ENCODE assay signal across 18 cellular contexts in the genomic region with DNA sequence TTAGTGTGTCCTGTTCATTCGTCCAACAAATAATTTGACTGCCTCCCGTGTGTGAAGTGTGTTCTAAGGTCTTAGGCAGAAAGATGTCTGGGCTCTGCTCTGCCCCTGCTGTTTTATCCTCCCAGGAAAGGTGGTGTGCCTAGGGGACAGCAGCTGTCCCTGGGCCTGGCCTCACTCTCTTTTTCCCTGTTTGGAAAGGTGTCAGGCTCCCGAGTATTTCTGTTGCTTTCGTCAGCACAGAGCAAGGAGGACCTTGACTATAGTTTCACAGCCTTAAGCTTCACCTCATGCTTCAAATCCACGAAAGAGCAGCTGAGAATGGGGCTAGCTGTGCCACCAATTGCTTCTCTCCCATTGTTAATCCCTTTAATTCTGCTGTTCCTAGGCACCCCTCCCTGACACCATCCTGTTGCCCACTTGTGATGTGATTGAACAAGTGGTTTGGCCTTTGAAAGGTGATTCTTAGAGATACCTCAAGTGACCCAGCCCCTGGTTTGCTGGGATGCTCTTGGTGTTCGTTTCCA. TPM values are rescaled to one million over a fixed set of nuclear protein-coding genes. Genes with fewer than 3 reads are reported as not detected.
DNase-seq lines count a peak whose midpoint lies in the region; ATAC-seq, FAIRE-seq and TF ChIP-seq lines count a peak whose summit lies in the region.
"Had no signal": no experiment of that assay in that cellular context is flagged by ENCODE, and none has a peak within 500 bp of the region (broad histone marks: within the 10 kb centered on the region; RNA-seq: fewer than 3 reads in every experiment).

No MANE protein-coding gene starts in this region.

- ATAC-seq in psoas muscle (peak; percentile 82 to 86 (median 85)), GM19455 (IDR thresholded peaks at IDR 0.05; ENCODE audit: unreplicated experiment) (no peak), HG02852 (IDR thresholded peaks at IDR 0.05; ENCODE audit: unreplicated experiment) (no peak)
- ATAC-seq: GM23338, Right ventricle myocardium inferior had no signal

- H3K4me3 ChIP-seq in psoas muscle: no peak overlapping the region
- H3K4me3 ChIP-seq: GM23338 had no signal

- peaks cover 3% of the 10 kb centered on the region for H3K36me3 Mint-ChIP-seq in glutamatergic neuron (ENCODE audit: unreplicated experiment)

- H3K27me3 ChIP-seq in psoas muscle (ENCODE audit: insufficient read depth in 3 of 3, low read length in 2 of 3): no peaks in the 10 kb centered on the region

- intact Hi-C loops in psoas muscle (cut with DNase I): no loop called here

- peaks cover 8% of the 10 kb centered on the region for H3K27me3 Mint-ChIP-seq in glutamatergic neuron (ENCODE audit: unreplicated experiment)
- H3K27me3 Mint-ChIP-seq: CD4-positive, CD25-positive, alpha-beta regulatory T cell had no signal

- no peak overlapping the region for H3K4me3 Mint-ChIP-seq in glutamatergic neuron (ENCODE audit: unreplicated experiment)
- H3K4me3 Mint-ChIP-seq: CD4-positive, CD25-positive, alpha-beta regulatory T cell; GM23338 had no signal

- no peak for FAIRE-seq in GM19239 (lab: Jason Lieb, UNC)
- FAIRE-seq: G401.6 had no signal

- H3K27ac ChIP-seq in psoas muscle: peak overlapping the region; percentile 70
- H3K27ac ChIP-seq: KMS-11 had no signal

- H3K4me1 Mint-ChIP-seq in glutamatergic neuron (ENCODE audit: low read depth, unreplicated experiment): peaks cover 27% of the 10 kb centered on the region

- no peak for TF ChIP-seq CTCF in glutamatergic neuron (IDR thresholded peaks at IDR 0.05; ENCODE audit: partially characterized antibody, unreplicated experiment)
- no peak for TF ChIP-seq CTCF in psoas muscle (IDR thresholded peaks at IDR 0.05)

- DNase-seq in D341Med (ENCODE audit: low spot score): peak; percentile 40
- DNase-seq in NCI-H524 treated with DMSO at 0.1 percent for 48 hours (lab: John Stamatoyannopoulos, UW): peak; percentile 74
- DNase-seq in glutamatergic neuron: no peak
- DNase-seq in psoas muscle: no peak
- no peak for DNase-seq in NCI-H1105 treated with DMSO at 0.1 percent for 48 hours (lab: John Stamatoyannopoulos, UW)
- no peak for DNase-seq in GM19239 (ENCODE audit: insufficient read length, low spot score)
- DNase-seq: CD4-positive, CD25-positive, alpha-beta regulatory T cell; DMS79 treated with DMSO at 0.1 percent for 48 hours; NCI-H1092; NCI-H1694; NCI-H510A; SK-N-SH had no signal

- H3K27ac Mint-ChIP-seq in glutamatergic neuron (ENCODE audit: unreplicated experiment): peak overlapping the region; percentile 20

- peaks cover 10% of the 10 kb centered on the region for H3K9me3 Mint-ChIP-seq in glutamatergic neuron (ENCODE audit: unreplicated experiment)
- H3K9me3 Mint-ChIP-seq: CD4-positive, CD25-positive, alpha-beta regulatory T cell had no signal

- H3K36me3 ChIP-seq in psoas muscle (ENCODE audit: insufficient read depth in 1 of 2, low read depth in 1 of 2): no peaks in the 10 kb centered on the region

- H3K9me3 ChIP-seq in psoas muscle: no peaks in the 10 kb centered on the region
- H3K9me3 ChIP-seq: SK-N-SH had no signal

- WGBS in psoas muscle, 3 donors: 38 to 45% (median 39%) methylated on average over 6 of the region's 6 CpGs

- H3K4me1 ChIP-seq in psoas muscle: peaks cover 10% of the 10 kb centered on the region

RNA-seq across cellular contexts. Expression of a gene that starts 54.2 kb away (rescaled TPM):
- total RNA-seq in glutamatergic neuron (ENCODE audit: unreplicated experiment) (55.7 TPM), psoas muscle (100 to 1,000 TPM in 3 of 4 donors, 10 to 100 TPM in 1; 32.4 to 196 (median 174) TPM)
- polyA plus RNA-seq in psoas muscle: 10 to 100 TPM in 2 of 3 donors, 1 to 10 TPM in 1; 9.0 to 62.7 (median 28.3) TPM

RNA-seq across cellular contexts. Expression of a gene that starts 57.9 kb away (rescaled TPM):
- total RNA-seq in glutamatergic neuron (ENCODE audit: unreplicated experiment) (30.2 TPM), psoas muscle (10 to 100 TPM; 10.4 to 23.6 (median 17.1) TPM)
- 10 to 100 TPM; 14.2 to 18.5 (median 15.1) TPM for polyA plus RNA-seq in psoas muscle

Comparison
In these comparisons a context has a peak if more than half of its experiments do, and no peak if none do; other contexts are left out.
1. DNase-seq: peak in D341Med (single experiment) and NCI-H524 treated with DMSO at 0.1 percent for 48 hours (single experiment); none in glutamatergic neuron (single experiment), psoas muscle (0 of 2), NCI-H1105 treated with DMSO at 0.1 percent for 48 hours (single experiment) and GM19239 (single experiment).
2. ATAC-seq: peak in psoas muscle (4 of 4); none in GM19455 (single experiment) and HG02852 (single experiment).